Comparison of ENCODE assay signal across 19 cellular contexts in genomic region chr11:1918436-1919315, GRCh38. TPM values are rescaled to one million over a fixed set of nuclear protein-coding genes. Genes with fewer than 3 reads are reported as not detected.
DNase-seq lines count a peak whose midpoint lies in the region; ATAC-seq and TF ChIP-seq lines count a peak whose summit lies in the region.
"Had no signal": no experiment of that assay in that cellular context is flagged by ENCODE, and none has a peak within 500 bp of the region (broad histone marks: within the 10 kb centered on the region; RNA-seq: fewer than 3 reads in every experiment).

No MANE protein-coding gene starts in this region.

- CTCF ChIA-PET in RWPE1 (lab: Yijun Ruan, JAX) = interaction anchor here (0.6 to 2.4 kb wide), 6 partner anchors 17 to 344 kb away, joined by 3 to 25 read pairs (median 5); no protein-coding TSS in a partner anchor
- CTCF ChIA-PET in activated CD8-positive, alpha-beta T cell treated with anti-CD3 and anti-CD28 coated beads, Interleukin-2, amount 10 ng/mL, durations not matched to agents 7 days and 5 days (lab: Charles Lee) = interaction anchor here (1.3 to 4.4 kb wide), 3 partner anchors 27 to 36 kb away, joined by 3 to 17 read pairs (median 12); partner anchors contain the start of gene PRR33

- peaks cover 29 to 76% (median 59%) of the 10 kb centered on the region in 9 donors for H3K4me1 ChIP-seq in heart right ventricle
- H3K4me1 ChIP-seq: uterus had no signal

- intact Hi-C loops in heart right ventricle (cut with DNase I) = loop anchor here in 6 of 10 donors (2.0 to 5.0 kb wide), 2 partner anchors 36 kb away; no protein-coding TSS in a partner anchor
- intact Hi-C loops in Right ventricle myocardium superior (cut with DNase I) = loop anchor here (5.0 kb wide), 1 partner anchor 36 kb away; no protein-coding TSS in a partner anchor

- no peaks in the 10 kb centered on the region for H3K9me3 ChIP-seq in heart right ventricle
- H3K9me3 ChIP-seq: uterus had no signal

- H3K4me3 Mint-ChIP-seq in activated CD8-positive, alpha-beta T cell treated with anti-CD3 and anti-CD28 coated beads, Interleukin-2, amount 10 ng/mL, durations not matched to agents 7 days and 5 days = no peak overlapping the region
- H3K4me3 Mint-ChIP-seq: activated naive CD8-positive, alpha-beta T cell treated with anti-CD3 and anti-CD28 coated beads for 36 hours; H9 had no signal

- H3K9me3 Mint-ChIP-seq in activated CD8-positive, alpha-beta T cell treated with anti-CD3 and anti-CD28 coated beads, Interleukin-2, amount 10 ng/mL, durations not matched to agents 7 days and 5 days (ENCODE audit: insufficient read depth) = no peaks in the 10 kb centered on the region

- peaks cover 20% of the 10 kb centered on the region for H3K4me1 Mint-ChIP-seq in activated CD8-positive, alpha-beta T cell treated with anti-CD3 and anti-CD28 coated beads, Interleukin-2, amount 10 ng/mL, durations not matched to agents 7 days and 5 days (ENCODE audit: low read depth)

- POLR2A ChIA-PET in RWPE1 (lab: Yijun Ruan, JAX; ENCODE audit: low non-redundant PET) = no interaction called here
- POLR2A ChIA-PET in activated CD8-positive, alpha-beta T cell treated with anti-CD3 and anti-CD28 coated beads, Interleukin-2, amount 10 ng/mL, durations not matched to agents 7 days and 5 days (lab: Charles Lee) = interaction anchor here (6.9 kb wide), 1 partner anchor 28 kb away, joined by 46 read pairs; the partner anchor contains the start of gene PRR33

- no peaks in the 10 kb centered on the region for H3K27me3 ChIP-seq in heart right ventricle
- H3K27me3 ChIP-seq: uterus had no signal

- peaks cover 8% of the 10 kb centered on the region for H3K27me3 Mint-ChIP-seq in activated CD8-positive, alpha-beta T cell treated with anti-CD3 and anti-CD28 coated beads, Interleukin-2, amount 10 ng/mL, durations not matched to agents 7 days and 5 days (ENCODE audit: low read depth)

- no peak overlapping the region for H3K27ac Mint-ChIP-seq in activated CD8-positive, alpha-beta T cell treated with anti-CD3 and anti-CD28 coated beads, Interleukin-2, amount 10 ng/mL, durations not matched to agents 7 days and 5 days
- H3K27ac Mint-ChIP-seq: activated naive CD8-positive, alpha-beta T cell treated with anti-CD3 and anti-CD28 coated beads for 36 hours; H9; progenitor cell of endocrine pancreas had no signal

- ATAC-seq in heart right ventricle = no peak
- no peak for ATAC-seq in Right ventricle myocardium superior (ENCODE audit: poor library complexity)
- no peak for ATAC-seq in activated CD8-positive, alpha-beta T cell treated with anti-CD3 and anti-CD28 coated beads, Interleukin-2, amount 10 ng/mL, durations not matched to agents 7 days and 5 days
- no peak for ATAC-seq in HG03175 (IDR thresholded peaks at IDR 0.05; ENCODE audit: unreplicated experiment)

- DNase-seq in heart right ventricle (no peak), Right ventricle myocardium superior (no peak), RWPE1 (ENCODE audit: low spot score) (no peak), islet precursor cell (peak; percentile 50), NCI-H2227 treated with DMSO at 0.1 percent for 48 hours (lab: John Stamatoyannopoulos, UW) (no peak), pons (ENCODE audit: low spot score) (no peak)
- DNase-seq in activated CD8-positive, alpha-beta T cell treated with anti-CD3 and anti-CD28 coated beads, Interleukin-2, amount 10 ng/mL, durations not matched to agents 7 days and 5 days = no peak
- DNase-seq: activated naive CD8-positive, alpha-beta T cell treated with anti-CD3 and anti-CD28 coated beads for 36 hours; C1 segment of cervical spinal cord; cortex of kidney; EL; H9; mesendoderm; stimulated activated CD4-positive, alpha-beta T cell treated with anti-CD3 and anti-CD28 coated beads, Interleukin-2, amount 100 ng/mL, for 24 hours; T1000 had no signal

- H3K27ac ChIP-seq in heart right ventricle (peak overlapping the region; percentile 50 to 94 (median 81)), RWPE1 (peak overlapping the region; percentile 76)

- TF ChIP-seq CTCF in heart right ventricle (IDR thresholded peaks at IDR 0.05) = peak in 1 of 9 donors; percentile 9
- no peak for TF ChIP-seq CTCF in RWPE1 (conservative IDR thresholded peaks at IDR 0.05; ENCODE audit: low read depth)

- H3K36me3 ChIP-seq in heart right ventricle = no peaks in the 10 kb centered on the region
- H3K36me3 ChIP-seq: uterus had no signal

- H3K4me3 ChIP-seq in heart right ventricle = peak overlapping the region in 5 of 10 donors; percentile 30 to 53 (median 43)
- H3K4me3 ChIP-seq: uterus had no signal

- no peaks in the 10 kb centered on the region for H3K36me3 Mint-ChIP-seq in activated CD8-positive, alpha-beta T cell treated with anti-CD3 and anti-CD28 coated beads, Interleukin-2, amount 10 ng/mL, durations not matched to agents 7 days and 5 days (ENCODE audit: low read depth)

- 80% methylated on average over 29 of the region's 29 CpGs for WGBS in heart right ventricle, 2 donors

RNA-seq across cellular contexts. Expression of gene TNNT3, which starts 0.8 kb away (rescaled TPM):
- total RNA-seq in heart right ventricle (10 to 100 TPM; 12.5 to 49.9 (median 39.9) TPM), Right ventricle myocardium superior (35.7 TPM)
- polyA plus RNA-seq in heart right ventricle = 10 to 100 TPM; 45.7 to 48.5 TPM
- 1 to 10 TPM; 2.6 to 2.8 TPM for total RNA-seq in activated CD8-positive, alpha-beta T cell treated with anti-CD3 and anti-CD28 coated beads, Interleukin-2, amount 10 ng/mL, durations not matched to agents 7 days and 5 days
- total RNA-seq: H9, NCI-H460, progenitor cell of endocrine pancreas had no signal

RNA-seq across cellular contexts. Expression of gene PRR33, which starts 27.0 kb away (rescaled TPM):
- total RNA-seq in heart right ventricle (1 to 10 TPM; 2.3 to 4.9 (median 3.5) TPM), Right ventricle myocardium superior (5.8 TPM)
- 1 to 10 TPM in 1 of 2 donors, under 1 TPM in 1; 0.09 to 6.5 TPM for polyA plus RNA-seq in heart right ventricle
- total RNA-seq in activated CD8-positive, alpha-beta T cell treated with anti-CD3 and anti-CD28 coated beads, Interleukin-2, amount 10 ng/mL, durations not matched to agents 7 days and 5 days = under 1 TPM in 1 of 2 experiments, not detected in 1; 0.08 TPM
- total RNA-seq: H9, NCI-H460, progenitor cell of endocrine pancreas, uterus had no signal

RNA-seq across cellular contexts. Expression of gene MRPL23, which starts 28.5 kb away (rescaled TPM):
- total RNA-seq in heart right ventricle (10 to 100 TPM; 45.9 to 95.8 (median 74.2) TPM), Right ventricle myocardium superior (99.3 TPM)
- polyA plus RNA-seq in heart right ventricle = 100 to 1,000 TPM; 225 to 356 TPM
- total RNA-seq in activated CD8-positive, alpha-beta T cell treated with anti-CD3 and anti-CD28 coated beads, Interleukin-2, amount 10 ng/mL, durations not matched to agents 7 days and 5 days = 100 to 1,000 TPM; 109 to 110 TPM
